Comparison of ENCODE assay signal across 13 cellular contexts in the genomic region with DNA sequence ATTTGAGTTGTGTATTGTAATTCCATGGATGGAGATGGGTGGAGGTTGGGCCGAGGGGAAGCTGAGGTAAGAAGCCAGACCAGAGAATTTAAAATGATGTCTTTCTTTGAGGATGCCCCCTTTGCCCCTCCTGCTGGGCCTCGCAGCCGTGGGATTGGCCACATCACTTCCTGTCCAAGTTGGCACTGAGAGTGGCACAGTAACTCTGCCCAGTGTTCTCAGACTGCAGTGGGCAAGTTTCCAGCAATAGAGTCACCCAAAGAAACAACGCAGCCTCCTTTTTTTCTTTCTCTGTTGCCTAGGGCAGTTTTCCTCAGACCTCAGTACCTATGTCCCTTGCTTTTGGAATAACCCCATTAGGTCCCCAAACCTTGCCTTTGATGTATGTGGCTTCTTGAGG. TPM values are rescaled to one million over a fixed set of nuclear protein-coding genes. Genes with fewer than 3 reads are reported as not detected.
DNase-seq lines count a peak whose midpoint lies in the region; ATAC-seq and TF ChIP-seq lines count a peak whose summit lies in the region.
"Had no signal": no experiment of that assay in that cellular context is flagged by ENCODE, and none has a peak within 500 bp of the region (broad histone marks: within the 10 kb centered on the region; RNA-seq: fewer than 3 reads in every experiment).

No MANE protein-coding gene starts in this region.

- H3K4me3 ChIP-seq in GM23338 (no peak overlapping the region), ascending aorta (peak overlapping the region in 1 of 2 donors; percentile 16)
- no peak overlapping the region for H3K4me3 ChIP-seq in CD4-positive, alpha-beta memory T cell (ENCODE audit: low read length in 2 of 2)
- H3K4me3 ChIP-seq: smooth muscle cell had no signal

- peaks cover 100% of the 10 kb centered on the region for H3K79me2 ChIP-seq in GM23338 (replicated peaks; ENCODE audit: insufficient read depth)

- ATAC-seq in GM23338 = no peak
- peak; percentile 67 to 84 for ATAC-seq in left cardiac atrium

- H3K9me3 Mint-ChIP-seq in GM23338 = no peaks in the 10 kb centered on the region; the same call in 2 of the 3 replicates
- H3K9me3 Mint-ChIP-seq in CD4-positive, alpha-beta memory T cell = peaks cover 0 to 2% (median 0%) of the 10 kb centered on the region in 8 donors

- no peak overlapping the region; the same call in 1 of the 2 replicates for H3K27ac ChIP-seq in GM23338 (ENCODE audit: low read depth)
- H3K27ac ChIP-seq in ascending aorta = peak overlapping the region; percentile 63 to 75
- H3K27ac ChIP-seq in CD4-positive, alpha-beta memory T cell (ENCODE audit: low read depth, low read length) = no peak overlapping the region

- intact Hi-C loops in ascending aorta (cut with DNase I) (loop anchor here (2.0 to 5.0 kb wide), 2 partner anchors 30 to 77 kb away; a partner anchor contains a TSS), left cardiac atrium (cut with DNase I) (no loop called here)
- intact Hi-C loops in CD4-positive, alpha-beta memory T cell (cut with micrococcal nuclease) = loop anchor here (5.0 kb wide), 1 partner anchor 33 kb away; a partner anchor contains a TSS

- DNase-seq in GM23338 (ENCODE audit: low spot score) (no peak), ascending aorta (ENCODE audit: low spot score in 2 of 2) (peak; percentile 26 to 90), left cardiac atrium (peak; percentile 43), renal cortical epithelial cell (ENCODE audit: low read depth) (peak; percentile 42), GOT3 (lab: John Stamatoyannopoulos, UW) (no peak), UCSD-AML1 (lab: John Stamatoyannopoulos, UW; ENCODE audit: unreplicated experiment) (no peak)
- no peak for DNase-seq in activated CD4-positive, CD25-positive, alpha-beta regulatory T cell (lab: John Stamatoyannopoulos, UW)
- no peak for DNase-seq in CD4-positive, alpha-beta memory T cell
- DNase-seq: activated T-cell treated with anti-CD3 and anti-CD28 coated beads for 4 hours, amniotic stem cell, SHP77 treated with DMSO at 0.1 percent for 48 hours had no signal

- H3K4me3 Mint-ChIP-seq in GM23338 = no peak overlapping the region; the same call in 2 of the 3 replicates
- no peak overlapping the region for H3K4me3 Mint-ChIP-seq in CD4-positive, alpha-beta memory T cell
- H3K4me3 Mint-ChIP-seq: B cell had no signal

- H3K36me3 ChIP-seq in GM23338 (ENCODE audit: insufficient read depth) = no peaks in the 10 kb centered on the region
- H3K36me3 ChIP-seq in ascending aorta = no peaks in the 10 kb centered on the region
- H3K36me3 ChIP-seq in CD4-positive, alpha-beta memory T cell (ENCODE audit: insufficient read depth, low read length) = no peaks in the 10 kb centered on the region

- H3K9me2 ChIP-seq in GM23338 (ENCODE audit: insufficient read depth) = no peaks in the 10 kb centered on the region

- H3K27me3 Mint-ChIP-seq in GM23338 (ENCODE audit: insufficient read depth, low read depth, poor library complexity) = peaks cover 8% of the 10 kb centered on the region
- peaks cover 0 to 7% of the 10 kb centered on the region in 2 donors for H3K27me3 Mint-ChIP-seq in CD4-positive, alpha-beta memory T cell

- H4K20me1 ChIP-seq in GM23338 (replicated peaks; ENCODE audit: insufficient read depth) = peaks cover 66% of the 10 kb centered on the region

- no peaks in the 10 kb centered on the region for H3K27me3 ChIP-seq in GM23338 (ENCODE audit: insufficient read depth)
- no peaks in the 10 kb centered on the region for H3K27me3 ChIP-seq in ascending aorta
- H3K27me3 ChIP-seq in CD4-positive, alpha-beta memory T cell (ENCODE audit: insufficient read depth, low read length) = no peaks in the 10 kb centered on the region

- H3K9me3 ChIP-seq in ascending aorta = no peaks in the 10 kb centered on the region
- H3K9me3 ChIP-seq in CD4-positive, alpha-beta memory T cell (ENCODE audit: control insufficient read depth in 1 of 2, low read length in 2 of 2) = no peaks in the 10 kb centered on the region

- peaks cover 59% of the 10 kb centered on the region for H3K4me1 ChIP-seq in GM23338 (ENCODE audit: insufficient read depth)
- peaks cover 0 to 34% of the 10 kb centered on the region in 2 donors for H3K4me1 ChIP-seq in ascending aorta
- H3K4me1 ChIP-seq in CD4-positive, alpha-beta memory T cell (ENCODE audit: insufficient read depth, low read length) = peaks cover 4% of the 10 kb centered on the region

- H3F3A ChIP-seq in GM23338 (replicated peaks; ENCODE audit: low read depth) = no peaks in the 10 kb centered on the region

- CTCF ChIA-PET in CD4-positive, alpha-beta memory T cell (lab: Charles Lee; ENCODE audit: partially characterized antibody) = no interaction called here

- POLR2A ChIA-PET in CD4-positive, alpha-beta memory T cell (lab: Charles Lee; ENCODE audit: partially characterized antibody) = no interaction called here

- no peak overlapping the region for H2AFZ ChIP-seq in GM23338

- H3K4me1 Mint-ChIP-seq in GM23338 = peaks cover 48% of the 10 kb centered on the region
- H3K4me1 Mint-ChIP-seq in CD4-positive, alpha-beta memory T cell = peaks cover 4 to 27% (median 11%) of the 10 kb centered on the region in 4 donors

- peak overlapping the region; percentile 52; the same call in 1 of the 2 replicates for H3K27ac Mint-ChIP-seq in GM23338
- H3K27ac Mint-ChIP-seq in CD4-positive, alpha-beta memory T cell = peak overlapping the region in 2 of 7 donors; percentile 3 to 37
- H3K27ac Mint-ChIP-seq: B cell had no signal

- peaks cover 17% of the 10 kb centered on the region for H3K36me3 Mint-ChIP-seq in GM23338 (ENCODE audit: low read depth)
- H3K36me3 Mint-ChIP-seq in CD4-positive, alpha-beta memory T cell = peaks cover 0 to 13% of the 10 kb centered on the region in 2 donors

- peak overlapping the region; percentile 62 for H3K4me2 ChIP-seq in GM23338
- H3K4me2 ChIP-seq: smooth muscle cell had no signal

- TF ChIP-seq CTCF in GM23338 (conservative IDR thresholded peaks at IDR 0.05; ENCODE audit: low read depth in 2 of 2) (no peak), ascending aorta (IDR thresholded peaks at IDR 0.05) (no peak)

TF ChIP-seq in GM23338, 12 proteins besides CTCF, POLR2A, EP300 and RAD21 (continues in another document):
- TF ChIP-seq, protein P1, sequence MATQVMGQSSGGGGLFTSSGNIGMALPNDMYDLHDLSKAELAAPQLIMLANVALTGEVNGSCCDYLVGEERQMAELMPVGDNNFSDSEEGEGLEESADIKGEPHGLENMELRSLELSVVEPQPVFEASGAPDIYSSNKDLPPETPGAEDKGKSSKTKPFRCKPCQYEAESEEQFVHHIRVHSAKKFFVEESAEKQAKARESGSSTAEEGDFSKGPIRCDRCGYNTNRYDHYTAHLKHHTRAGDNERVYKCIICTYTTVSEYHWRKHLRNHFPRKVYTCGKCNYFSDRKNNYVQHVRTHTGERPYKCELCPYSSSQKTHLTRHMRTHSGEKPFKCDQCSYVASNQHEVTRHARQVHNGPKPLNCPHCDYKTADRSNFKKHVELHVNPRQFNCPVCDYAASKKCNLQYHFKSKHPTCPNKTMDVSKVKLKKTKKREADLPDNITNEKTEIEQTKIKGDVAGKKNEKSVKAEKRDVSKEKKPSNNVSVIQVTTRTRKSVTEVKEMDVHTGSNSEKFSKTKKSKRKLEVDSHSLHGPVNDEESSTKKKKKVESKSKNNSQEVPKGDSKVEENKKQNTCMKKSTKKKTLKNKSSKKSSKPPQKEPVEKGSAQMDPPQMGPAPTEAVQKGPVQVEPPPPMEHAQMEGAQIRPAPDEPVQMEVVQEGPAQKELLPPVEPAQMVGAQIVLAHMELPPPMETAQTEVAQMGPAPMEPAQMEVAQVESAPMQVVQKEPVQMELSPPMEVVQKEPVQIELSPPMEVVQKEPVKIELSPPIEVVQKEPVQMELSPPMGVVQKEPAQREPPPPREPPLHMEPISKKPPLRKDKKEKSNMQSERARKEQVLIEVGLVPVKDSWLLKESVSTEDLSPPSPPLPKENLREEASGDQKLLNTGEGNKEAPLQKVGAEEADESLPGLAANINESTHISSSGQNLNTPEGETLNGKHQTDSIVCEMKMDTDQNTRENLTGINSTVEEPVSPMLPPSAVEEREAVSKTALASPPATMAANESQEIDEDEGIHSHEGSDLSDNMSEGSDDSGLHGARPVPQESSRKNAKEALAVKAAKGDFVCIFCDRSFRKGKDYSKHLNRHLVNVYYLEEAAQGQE (IDR thresholded peaks at IDR 0.05; ENCODE audit: unreplicated experiment) = no peak
- no peak for TF ChIP-seq NANOG (IDR thresholded peaks at IDR 0.05; ENCODE audit: borderline replicate concordance)
- TF ChIP-seq ZNF331 (CRISPR knock-in tag; IDR thresholded peaks at IDR 0.05; ENCODE audit: low read depth) = no peak

RNA-seq across cellular contexts. Expression of a gene that starts 30.4 kb away (rescaled TPM):
- 44.8 and 53.6 TPM in 2 replicates for total RNA-seq in GM23338 (2014; rRNA removed; shearing (Covaris generic))
- 22.2 and 23.8 TPM in 2 replicates for polyA plus RNA-seq in GM23338 (2016; fragmentation: Nextera tagmentation; extraction: Ambion mirVana)
- total RNA-seq in ascending aorta (91.7 TPM), left cardiac atrium (100 to 1,000 TPM; 110 to 137 TPM), renal cortical epithelial cell (26.4 and 78.8 TPM in 2 replicates)
- 10 to 100 TPM; 25.9 TPM for total RNA-seq in CD4-positive, alpha-beta memory T cell
- polyA plus RNA-seq in CD4-positive, alpha-beta memory T cell = 10 to 100 TPM in 1 of 2 donors, 1 to 10 TPM in 1; 9.1 to 17.3 TPM

Comparison
In these comparisons a context has a peak if more than half of its experiments do, and no peak if none do; other contexts are left out.
1. DNase-seq: peak in ascending aorta (2 of 2), left cardiac atrium (single experiment) and renal cortical epithelial cell (single experiment); none in GM23338 (single experiment), activated CD4-positive, CD25-positive, alpha-beta regulatory T cell (0 of 4), CD4-positive, alpha-beta memory T cell (0 of 5), GOT3 (single experiment) and UCSD-AML1 (single experiment).
2. H3K27ac ChIP-seq: peak in ascending aorta (2 of 2); none in GM23338 (single experiment) and CD4-positive, alpha-beta memory T cell (single experiment).
3. intact Hi-C loops: an anchor here in ascending aorta (2.0 to 5.0 kb wide) and CD4-positive, alpha-beta memory T cell (5.0 kb wide); none called in left cardiac atrium.